In genomic region chr12:94761559-94761958, GRCh38 we compare ENCODE assay signal across 12 cellular contexts.
DNase-seq lines count a peak whose midpoint lies in the region; ATAC-seq and TF ChIP-seq lines count a peak whose summit lies in the region.
"Had no signal": no experiment of that assay in that cellular context is flagged by ENCODE, and none has a peak within 500 bp of the region (broad histone marks: within the 10 kb centered on the region; RNA-seq: fewer than 3 reads in every experiment).

No MANE protein-coding gene starts in this region.

- no peak for TF ChIP-seq POLR2A in NB4 (IDR thresholded peaks at IDR 0.05; ENCODE audit: extremely low read depth, insufficient read length)

- ATAC-seq in omental fat pad (ENCODE audit: low FRiP score), result peak; percentile 49
- ATAC-seq in effector memory CD8-positive, alpha-beta T cell (replicated peaks), result no peak
- ATAC-seq: GM23338 had no signal

- no peak overlapping the region for H3K27ac Mint-ChIP-seq in effector memory CD8-positive, alpha-beta T cell
- H3K27ac Mint-ChIP-seq: GM23338; T-helper 2 cell treated with Interferon-gamma antibody and Interleukin-4, amounts not matched to agents 5 μg/mL and 100 μg/mL, for 36 hours had no signal

- peaks cover 7 to 8% of the 10 kb centered on the region in 2 donors for H3K4me1 Mint-ChIP-seq in effector memory CD8-positive, alpha-beta T cell (ENCODE audit: low read depth in 2 of 2)
- H3K4me1 Mint-ChIP-seq: GM23338 had no signal

- H3K4me3 ChIP-seq in NB4 (ENCODE audit: low read depth, low read length), result no peak overlapping the region
- H3K4me3 ChIP-seq: esophagus muscularis mucosa, GM23338 had no signal

- peaks cover 8% of the 10 kb centered on the region for H3K36me3 Mint-ChIP-seq in effector memory CD8-positive, alpha-beta T cell (ENCODE audit: insufficient read depth)

- DNase-seq in activated CD4-positive, alpha-beta T cell treated with anti-CD3 and anti-CD28 coated beads for 48 hours, result peak; percentile 15
- no peak for DNase-seq in activated CD4-positive, alpha-beta T cell treated with anti-CD3 and anti-CD28 coated beads for 1 hour
- DNase-seq in NB4 (ENCODE audit: low read depth) (peak; percentile 70), dermis microvascular lymphatic vessel endothelial cell (ENCODE audit: low read depth in 2 of 2) (peak; percentile 18 to 94), omental fat pad (ENCODE audit: low spot score) (no peak), middle frontal gyrus (ENCODE audit: extremely low spot score, low spot score) (no peak), ecto neural progenitor cell (ENCODE audit: low spot score) (no peak)
- DNase-seq in effector memory CD8-positive, alpha-beta T cell, result no peak
- DNase-seq: BE2C had no signal

- no peak for TF ChIP-seq CTCF in NB4 (IDR thresholded peaks at IDR 0.05; ENCODE audit: low read depth, low read length)
- no peak for TF ChIP-seq CTCF in omental fat pad (IDR thresholded peaks at IDR 0.05)

- H3K27me3 Mint-ChIP-seq in effector memory CD8-positive, alpha-beta T cell, result peaks cover 0 to 5% of the 10 kb centered on the region in 2 donors

- H3K4me3 Mint-ChIP-seq in effector memory CD8-positive, alpha-beta T cell, result no peak overlapping the region
- H3K4me3 Mint-ChIP-seq: GM23338; T-helper 2 cell treated with Interferon-gamma antibody and Interleukin-4, amounts not matched to agents 5 μg/mL and 100 μg/mL, for 36 hours had no signal

- H3K9me3 Mint-ChIP-seq in effector memory CD8-positive, alpha-beta T cell, result no peaks in the 10 kb centered on the region
- H3K9me3 Mint-ChIP-seq: GM23338; T-helper 2 cell treated with Interferon-gamma antibody and Interleukin-4, amounts not matched to agents 5 μg/mL and 100 μg/mL, for 36 hours had no signal

Comparison
In these comparisons a context has a peak if more than half of its experiments do, and no peak if none do; other contexts are left out.
1. DNase-seq: peak in activated CD4-positive, alpha-beta T cell treated with anti-CD3 and anti-CD28 coated beads for 48 hours (single experiment), NB4 (single experiment) and dermis microvascular lymphatic vessel endothelial cell (2 of 2); none in activated CD4-positive, alpha-beta T cell treated with anti-CD3 and anti-CD28 coated beads for 1 hour (single experiment), omental fat pad (single experiment), effector memory CD8-positive, alpha-beta T cell (0 of 3), middle frontal gyrus (single experiment) and ecto neural progenitor cell (single experiment).